Comparison of ENCODE assay signal across 12 cellular contexts in genomic region chr3:120173056-120173675, GRCh38.
"Had no signal": no experiment of that assay in that cellular context is flagged by ENCODE, and none has a peak within 500 bp of the region (broad histone marks: within the 10 kb centered on the region; RNA-seq: fewer than 3 reads in every experiment).

No MANE protein-coding gene starts in this region.

- H3K27ac ChIP-seq: coronary artery, uterus had no signal

- H3K36me3 Mint-ChIP-seq: activated naive CD4-positive, alpha-beta T cell treated with anti-CD3 and anti-CD28 coated beads, Interleukin-2, amount 10 ng/mL, durations not matched to agents 7 days and 5 days had no signal

- H3K4me3 ChIP-seq: coronary artery, uterus had no signal

- ATAC-seq: left ventricle myocardium superior had no signal

- H3K36me3 ChIP-seq: uterus had no signal

- H3K4me3 Mint-ChIP-seq: activated naive CD4-positive, alpha-beta T cell treated with anti-CD3 and anti-CD28 coated beads, Interleukin-2, amount 10 ng/mL, durations not matched to agents 7 days and 5 days had no signal

- H3K9me3 Mint-ChIP-seq: activated naive CD4-positive, alpha-beta T cell treated with anti-CD3 and anti-CD28 coated beads, Interleukin-2, amount 10 ng/mL, durations not matched to agents 7 days and 5 days; activated T-helper 2 cell treated with anti-CD3 and anti-CD28 coated beads, Interferon-gamma antibody, Interleukin-2, Interleukin-4, amounts not matched to agents 10 μg/mL and 5 μg/mL and 100 μg/mL, durations not matched to agents 14 hours and 24 hours and 36 hours had no signal

- H3K4me1 ChIP-seq: uterus had no signal

- DNase-seq: activated CD4-positive, alpha-beta T cell treated with anti-CD3 and anti-CD28 coated beads, Interleukin-2, amount 50 U/mL, for 1 hour; activated naive CD4-positive, alpha-beta T cell treated with anti-CD3 and anti-CD28 coated beads, Interleukin-2, amount 10 ng/mL, durations not matched to agents 7 days and 5 days; activated T-cell treated with anti-CD3 and anti-CD28 coated beads for 4 hours; caudate nucleus; effector CD8-positive, alpha-beta T cell; hippocampal formation; left ventricle myocardium superior; retina; small intestine; uterus had no signal

- H3K27me3 ChIP-seq: uterus had no signal

- H3K4me1 Mint-ChIP-seq: activated naive CD4-positive, alpha-beta T cell treated with anti-CD3 and anti-CD28 coated beads, Interleukin-2, amount 10 ng/mL, durations not matched to agents 7 days and 5 days had no signal

- H3K9me3 ChIP-seq: uterus had no signal

- H3K27ac Mint-ChIP-seq: activated naive CD4-positive, alpha-beta T cell treated with anti-CD3 and anti-CD28 coated beads, Interleukin-2, amount 10 ng/mL, durations not matched to agents 7 days and 5 days; activated T-helper 2 cell treated with anti-CD3 and anti-CD28 coated beads, Interferon-gamma antibody, Interleukin-2, Interleukin-4, amounts not matched to agents 10 μg/mL and 5 μg/mL and 100 μg/mL, durations not matched to agents 14 hours and 24 hours and 36 hours had no signal
